ENCODE assay signal across 1 cellular context in genomic region chr19:12833418-12833746, GRCh38.
TF ChIP-seq lines count a peak whose summit lies in the region.

No MANE protein-coding gene starts in this region.

TF ChIP-seq in SK-N-SH treated with all-trans-retinoic acid at 6 μM for 48 hours, 23 proteins besides CTCF, POLR2A, EP300 and RAD21 (continued from another document):
- no peak for TF ChIP-seq POU6F1 (CRISPR knock-in tag; IDR thresholded peaks at IDR 0.05; ENCODE audit: borderline replicate concordance, low read depth)
- TF ChIP-seq TOX (CRISPR knock-in tag; IDR thresholded peaks at IDR 0.05; ENCODE audit: borderline replicate concordance) = no peak
- TF ChIP-seq TCF4 (CRISPR knock-in tag; IDR thresholded peaks at IDR 0.05; ENCODE audit: borderline replicate concordance) = no peak
- TF ChIP-seq ZNF8 (CRISPR knock-in tag; IDR thresholded peaks at IDR 0.05) = no peak
- no peak for TF ChIP-seq ESRRG (CRISPR knock-in tag; IDR thresholded peaks at IDR 0.05)
- TF ChIP-seq OSR1 (CRISPR knock-in tag; IDR thresholded peaks at IDR 0.05) = no peak
- TF ChIP-seq ARNTL (CRISPR knock-in tag; IDR thresholded peaks at IDR 0.05; ENCODE audit: borderline replicate concordance, low read depth) = no peak
- no peak for TF ChIP-seq BACH2 (CRISPR knock-in tag; IDR thresholded peaks at IDR 0.05; ENCODE audit: borderline replicate concordance)
- no peak for TF ChIP-seq ZFP3 (CRISPR knock-in tag; IDR thresholded peaks at IDR 0.05)
- TF ChIP-seq PPARA (CRISPR knock-in tag; IDR thresholded peaks at IDR 0.05; ENCODE audit: borderline replicate concordance) = no peak
- no peak for TF ChIP-seq TSHZ2 (CRISPR knock-in tag; IDR thresholded peaks at IDR 0.05)
- TF ChIP-seq SNAI2 (CRISPR knock-in tag; IDR thresholded peaks at IDR 0.05) = no peak
- TF ChIP-seq RARB (CRISPR knock-in tag; IDR thresholded peaks at IDR 0.05) = no peak
- no peak for TF ChIP-seq ZNF70 (CRISPR knock-in tag; IDR thresholded peaks at IDR 0.05)
- no peak for TF ChIP-seq CSRNP3 (CRISPR knock-in tag; IDR thresholded peaks at IDR 0.05)
- TF ChIP-seq CSDC2 (CRISPR knock-in tag; IDR thresholded peaks at IDR 0.05) = no peak
- TF ChIP-seq ZNF565 (CRISPR knock-in tag; conservative IDR thresholded peaks at IDR 0.05; ENCODE audit: low read depth) = no peak
- TF ChIP-seq CREB5 (CRISPR knock-in tag; IDR thresholded peaks at IDR 0.05; ENCODE audit: low read depth) = no peak
- no peak for TF ChIP-seq ZFP30 (CRISPR knock-in tag; IDR thresholded peaks at IDR 0.05)
